Comparison of ENCODE assay signal across 20 cellular contexts in the genomic region with DNA sequence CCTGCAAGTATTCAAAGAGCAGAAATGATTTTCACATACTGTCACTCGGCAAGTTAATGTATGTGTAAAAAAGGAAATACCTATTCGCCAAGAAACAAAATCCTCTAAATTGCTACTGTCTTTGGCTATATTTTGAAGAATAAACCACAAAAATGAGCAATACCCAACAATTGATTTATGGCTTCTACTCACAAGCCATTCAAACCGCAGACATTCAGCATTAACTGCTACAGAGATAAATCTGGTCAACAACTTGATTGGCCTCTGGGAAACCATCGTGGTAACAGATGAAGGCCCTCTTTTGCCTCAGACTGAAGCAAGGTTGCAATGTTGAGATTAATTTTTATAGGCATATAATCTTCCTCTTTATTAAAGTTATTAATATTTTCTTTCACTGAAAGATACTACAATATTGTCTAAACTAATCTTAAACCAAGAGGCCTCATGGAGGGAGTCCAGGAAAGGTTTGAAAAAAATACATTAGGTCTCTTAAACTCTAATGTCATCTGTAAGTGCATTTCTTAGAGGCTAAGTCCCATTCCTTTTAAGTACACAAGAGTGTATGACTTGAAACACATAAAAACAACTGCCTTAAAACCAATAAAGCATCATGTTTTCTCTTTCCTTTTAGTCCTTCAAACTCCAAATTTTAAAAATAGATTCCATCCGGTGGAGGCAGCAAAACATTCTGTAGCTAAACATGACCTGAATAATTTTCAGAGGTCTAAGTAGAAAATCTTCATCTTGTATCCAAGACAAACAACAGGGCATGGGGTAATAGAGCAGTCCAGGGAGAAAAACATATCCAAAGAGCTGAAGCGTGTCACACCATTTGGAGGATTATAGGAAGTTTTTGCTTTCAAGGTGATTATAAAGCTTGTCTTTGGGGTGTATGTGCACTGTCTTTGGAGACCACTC.
DNase-seq lines count a peak whose midpoint lies in the region; ATAC-seq and TF ChIP-seq lines count a peak whose summit lies in the region.
"Had no signal": no experiment of that assay in that cellular context is flagged by ENCODE, and none has a peak within 500 bp of the region (broad histone marks: within the 10 kb centered on the region; RNA-seq: fewer than 3 reads in every experiment).

No MANE protein-coding gene starts in this region.

- 86% methylated on average over 6 of the region's 6 CpGs for WGBS in hepatocyte (ENCODE audit: low lambda C conversion rate, missing lambda C conversion rate)

- DNase-seq in A172 (ENCODE audit: low spot score) (peak; percentile 74), NOMO-1 (lab: John Stamatoyannopoulos, UW; ENCODE audit: unreplicated experiment in 2 of 2) (peak; percentile 38 to 94), fibroblast of mammary gland (ENCODE audit: low read depth) (peak; percentile 56), osteocyte (ENCODE audit: extremely low spot score, unreplicated experiment) (no peak), hepatocyte (ENCODE audit: low spot score) (no peak), GF-D8 (lab: John Stamatoyannopoulos, UW) (no peak)
- DNase-seq in stimulated activated CD4-positive, alpha-beta T cell treated with anti-CD3 and anti-CD28 coated beads, Interleukin-1b, Interleukin-23, amount 100 ng/mL, for 48 hours, result no peak
- DNase-seq: activated CD4-positive, alpha-beta T cell treated with anti-CD3 and anti-CD28 coated beads, Interleukin-2, amount 50 U/mL, for 48 hours; activated T-cell treated with anti-CD3 and anti-CD28 coated beads, Interleukin-2, amount 50 U/mL, for 48 hours; erythroblast; heart right ventricle; Kasumi-1; naive B cell; NCI-H1694; NCI-H510A; stimulated activated CD4-positive, alpha-beta T cell treated with anti-CD3 and anti-CD28 coated beads, Interleukin-4, amount 100 ng/mL, for 24 hours; trophoblast cell had no signal

- peaks cover 41% of the 10 kb centered on the region for H3K4me1 Mint-ChIP-seq in osteocyte (ENCODE audit: unreplicated experiment)
- H3K4me1 Mint-ChIP-seq: naive B cell had no signal

- no peaks in the 10 kb centered on the region for H3K27me3 Mint-ChIP-seq in osteocyte (ENCODE audit: unreplicated experiment)
- H3K27me3 Mint-ChIP-seq: naive B cell had no signal

- no peaks in the 10 kb centered on the region for H3K27me3 ChIP-seq in hepatocyte
- H3K27me3 ChIP-seq: heart right ventricle had no signal

- H3K9me2 ChIP-seq in hepatocyte (replicated peaks; ENCODE audit: insufficient read depth), result no peaks in the 10 kb centered on the region

- H3K4me3 ChIP-seq in fibroblast of mammary gland (ENCODE audit: control insufficient read depth, low read depth, low read length) (no peak overlapping the region), hepatocyte (no peak overlapping the region)
- H3K4me3 ChIP-seq: heart right ventricle, prostate gland had no signal

- no peak for ATAC-seq in HG02642 (IDR thresholded peaks at IDR 0.05; ENCODE audit: poor library complexity, unreplicated experiment)

- no peaks in the 10 kb centered on the region for H3K36me3 ChIP-seq in hepatocyte (replicated peaks; ENCODE audit: insufficient read depth, low read depth)
- H3K36me3 ChIP-seq: heart right ventricle, prostate gland had no signal

- H3K4me3 Mint-ChIP-seq in osteocyte (ENCODE audit: unreplicated experiment), result no peak overlapping the region
- H3K4me3 Mint-ChIP-seq: dendritic cell treated with granulocyte-macrophage colony-stimulating factor and Interleukin-4, amounts not matched to agents 40 ng/mL and 50 ng/mL, for 4 days; naive B cell had no signal

- TF ChIP-seq CTCF in fibroblast of mammary gland (conservative IDR thresholded peaks at IDR 0.05; ENCODE audit: control insufficient read depth, insufficient read depth, low read depth, low read length), result no peak
- TF ChIP-seq CTCF in osteocyte (IDR thresholded peaks at IDR 0.05), result peak; percentile 49
- TF ChIP-seq CTCF in hepatocyte (IDR thresholded peaks at IDR 0.05; ENCODE audit: poor library complexity), result no peak

- no peaks in the 10 kb centered on the region for H3K36me3 Mint-ChIP-seq in osteocyte (ENCODE audit: unreplicated experiment)

- no peaks in the 10 kb centered on the region for H3K4me1 ChIP-seq in hepatocyte (ENCODE audit: insufficient read depth)
- H3K4me1 ChIP-seq: prostate gland had no signal

- H3K4me2 ChIP-seq in hepatocyte, result no peak overlapping the region

- H3K9me3 ChIP-seq in hepatocyte (ENCODE audit: low read depth), result no peaks in the 10 kb centered on the region
- H3K9me3 ChIP-seq: prostate gland had no signal

- H3K27ac Mint-ChIP-seq in osteocyte (ENCODE audit: unreplicated experiment), result peak overlapping the region; percentile 58
- H3K27ac Mint-ChIP-seq: dendritic cell treated with granulocyte-macrophage colony-stimulating factor and Interleukin-4, amounts not matched to agents 40 ng/mL and 50 ng/mL, for 4 days had no signal

- H4K20me1 ChIP-seq in hepatocyte (ENCODE audit: insufficient read depth, poor library complexity, severe bottlenecking), result no peaks in the 10 kb centered on the region

- no peaks in the 10 kb centered on the region for H3K79me2 ChIP-seq in hepatocyte

- H3K9me3 Mint-ChIP-seq in osteocyte (ENCODE audit: unreplicated experiment), result peaks cover 4% of the 10 kb centered on the region

- no peak overlapping the region for H2AFZ ChIP-seq in hepatocyte

- H3K27ac ChIP-seq in hepatocyte, result no peak overlapping the region
- H3K27ac ChIP-seq: prostate gland had no signal

Comparison
In these comparisons a context has a peak if more than half of its experiments do, and no peak if none do; other contexts are left out.
1. DNase-seq: peak in A172 (single experiment), NOMO-1 (2 of 2) and fibroblast of mammary gland (single experiment); none in osteocyte (single experiment), hepatocyte (single experiment), stimulated activated CD4-positive, alpha-beta T cell treated with anti-CD3 and anti-CD28 coated beads, Interleukin-1b, Interleukin-23, amount 100 ng/mL, for 48 hours (single experiment) and GF-D8 (single experiment).